ENCODE assay signal across 33 cellular contexts in the genomic region with DNA sequence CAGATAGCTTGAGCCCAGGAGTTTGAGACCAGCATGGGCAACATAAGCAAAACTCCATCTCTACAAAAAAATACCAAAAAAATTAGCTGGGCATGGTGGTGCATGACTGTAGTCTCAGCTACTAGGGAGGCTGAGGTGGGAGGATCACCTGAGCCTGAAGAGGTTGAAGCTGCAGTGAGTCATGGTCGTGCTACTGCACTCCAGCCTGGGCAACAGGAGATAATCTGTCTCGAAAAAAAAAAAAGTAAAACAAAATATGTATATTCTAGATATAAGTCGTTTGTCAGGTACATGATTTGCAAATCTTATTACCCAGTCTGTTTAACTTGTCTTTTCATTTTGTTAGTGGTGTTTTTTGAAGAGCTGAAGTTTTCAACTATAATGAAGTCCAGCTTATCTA. TPM values are rescaled to one million over a fixed set of nuclear protein-coding genes. Genes with fewer than 3 reads are reported as not detected.
DNase-seq lines count a peak whose midpoint lies in the region; ATAC-seq, FAIRE-seq and TF ChIP-seq lines count a peak whose summit lies in the region.
"Had no signal": no experiment of that assay in that cellular context is flagged by ENCODE, and none has a peak within 500 bp of the region (broad histone marks: within the 10 kb centered on the region; RNA-seq: fewer than 3 reads in every experiment).

No MANE protein-coding gene starts in this region.

- H4K20me1 ChIP-seq in K562 (replicated peaks; ENCODE audit: control insufficient read depth, insufficient read depth, low read length), result no peaks in the 10 kb centered on the region
- H4K20me1 ChIP-seq: BLaER1; BLaER1 treated with 17β-estradiol and CSF1 and Interleukin-3, amounts not matched to agents 10 nM and 100 nM had no signal

- H3K79me2 ChIP-seq in K562 (ENCODE audit: control insufficient read depth, insufficient read depth, low read length), result no peaks in the 10 kb centered on the region

- CTCF ChIA-PET in K562 (lab: Yijun Ruan, JAX; ENCODE audit: low intra/inter-chr PET ratio), result no interaction called here

- H3K27me3 ChIP-seq in K562 (ENCODE audit: control insufficient read depth in 2 of 2, insufficient read depth in 2 of 2, low read length in 2 of 2), result 0 out of 5 replicates have a peak, but pooled peaks cover 0 to 3% of the 10 kb centered on the region in 2 experiments
- H3K27me3 ChIP-seq: BE2C; BLaER1; BLaER1 treated with 17β-estradiol and CSF1 and Interleukin-3, amounts not matched to agents 10 nM and 100 nM had no signal

- TF ChIP-seq EP300 in K562 (IDR thresholded peaks at IDR 0.05; ENCODE audit: low read length), result peak; percentile 30; the same call in 1 of the 2 replicates

- TF ChIP-seq CTCF in VCaP (conservative IDR thresholded peaks at IDR 0.05) (no peak), K562 (IDR thresholded peaks at IDR 0.05 in 2 of 3, conservative IDR thresholded peaks at IDR 0.05 in 1 of 3; ENCODE audit: insufficient read depth in 2 of 3, low read depth in 1 of 3, low read length in 3 of 3) (no peak)

- DNase-seq in K562 (ENCODE audit: extremely low read depth in 1 of 4, low spot score in 3 of 4), result no peak
- DNase-seq in NCI-H2196 (lab: John Stamatoyannopoulos, UW; ENCODE audit: unreplicated experiment), result no peak
- no peak for DNase-seq in COLO668 (lab: John Stamatoyannopoulos, UW; ENCODE audit: unreplicated experiment)
- DNase-seq: 8988T; ACHN; AML-193; BE2C; C1 segment of cervical spinal cord; Caco-2; Calu3; CD4-positive, alpha-beta memory T cell; CD4-positive, alpha-beta T cell; CD4-positive, CD25-positive, alpha-beta regulatory T cell; CD8-positive, alpha-beta memory T cell; CD8-positive, alpha-beta T cell; COR-L47; DMS 273 treated with DMSO at 0.1 percent for 48 hours; DMS153; DMS53; DMS79; DMS79 treated with DMSO at 0.1 percent for 48 hours; DND-41; EL had no signal

- TF ChIP-seq POLR2A in K562 (conservative IDR thresholded peaks at IDR 0.05), result no peak

- no peaks in the 10 kb centered on the region for H3K9me1 ChIP-seq in K562 (ENCODE audit: control insufficient read depth, insufficient read depth, low read length)

- H3K27ac ChIP-seq in VCaP (peak overlapping the region; percentile 75), K562 (ENCODE audit: extremely low read depth, low read depth, low read length) (no peak overlapping the region)
- H3K27ac ChIP-seq: 22Rv1; A549; BLaER1; BLaER1 treated with 17β-estradiol and CSF1 and Interleukin-3, amounts not matched to agents 10 nM and 100 nM; C4-2B had no signal

- POLR2A ChIA-PET in K562 (lab: Yijun Ruan, JAX), result interaction anchor here (1.5 kb wide), 1 partner anchor 13 kb away, joined by 4 read pairs; no protein-coding TSS in a partner anchor

- no peaks in the 10 kb centered on the region for H3K9me3 ChIP-seq in K562 (replicated peaks; ENCODE audit: control insufficient read depth, insufficient read depth, low read depth, low read length)
- H3K9me3 ChIP-seq: A549, BE2C, Caco-2 had no signal

- no peak overlapping the region for H2AFZ ChIP-seq in K562 (ENCODE audit: low read depth, low read length)

- no peak overlapping the region for H3K9ac ChIP-seq in K562 (ENCODE audit: insufficient read depth in 1 of 2, low read depth in 2 of 2, low read length in 2 of 2)
- H3K9ac ChIP-seq: BLaER1; BLaER1 treated with 17β-estradiol and CSF1 and Interleukin-3, amounts not matched to agents 10 nM and 100 nM had no signal

- no peak overlapping the region for H3K4me3 ChIP-seq in K562
- H3K4me3 ChIP-seq: A549; BLaER1; BLaER1 treated with 17β-estradiol and CSF1 and Interleukin-3, amounts not matched to agents 10 nM and 100 nM had no signal

- BruUV-seq in K562 (replicated peaks; lab: Mats Ljungman, UMichigan), result no TSS peak

- H3K4me2 ChIP-seq in K562 (ENCODE audit: insufficient read depth, low read length), result no peak overlapping the region
- H3K4me2 ChIP-seq: A549; BLaER1; BLaER1 treated with 17β-estradiol and CSF1 and Interleukin-3, amounts not matched to agents 10 nM and 100 nM had no signal

- no peak for TF ChIP-seq RAD21 in K562 (CRISPR knock-in tag; conservative IDR thresholded peaks at IDR 0.05 in 1 of 2, IDR thresholded peaks at IDR 0.05 in 1 of 2)

- intact Hi-C loops in K562 (cut with micrococcal nuclease), result no loop called here

- no peaks in the 10 kb centered on the region for H3K36me3 ChIP-seq in K562 (ENCODE audit: control insufficient read depth, insufficient read depth, low read length)
- H3K36me3 ChIP-seq: BE2C; BLaER1; BLaER1 treated with 17β-estradiol and CSF1 and Interleukin-3, amounts not matched to agents 10 nM and 100 nM had no signal

- no peak for FAIRE-seq in K562 (lab: Jason Lieb, UNC)
- FAIRE-seq: A204.1, A549, D721Med had no signal

- in situ Hi-C loops in K562 (cut with MboI), result loop anchor here (5.0 kb wide), 1 partner anchor 116 kb away; no protein-coding TSS in a partner anchor

- WGBS in K562 (ENCODE audit: insufficient coverage, low coverage, missing lambda C conversion rate), result 0% methylated on average over 3 of the region's 3 CpGs

- peaks cover 0 to 4% of the 10 kb centered on the region in 2 experiments; a peak in 1 of 5 replicates for H3K4me1 ChIP-seq in K562 (replicated peaks in 1 of 2; ENCODE audit: control insufficient read depth in 2 of 2, insufficient read depth in 2 of 2, low read length in 2 of 2)
- H3K4me1 ChIP-seq: BE2C had no signal

- ATAC-seq in K562, result no peak
- ATAC-seq: A549; CD8-positive, alpha-beta T cell had no signal

TF ChIP-seq in K562, 482 proteins besides CTCF, POLR2A, EP300 and RAD21 (continues in another document):
- TF ChIP-seq CBFA2T2 (conservative IDR thresholded peaks at IDR 0.05) (peak; percentile 39; the same call in 1 of the 2 replicates), TAL1 (IDR thresholded peaks at IDR 0.05) (peak; percentile 57), SNRNP70 (optimal IDR thresholded peaks at IDR 0.05; ENCODE audit: low read depth, low read length) (no peak), ARID1B (IDR thresholded peaks at IDR 0.05) (0 out of 2 replicates have a peak, but pooled peaks have one; percentile 46), FOSL1 (tag; conservative IDR thresholded peaks at IDR 0.05) (peak; percentile 77), RBM15 (IDR thresholded peaks at IDR 0.05; ENCODE audit: insufficient read depth, low read length) (no peak), L3MBTL2 (IDR thresholded peaks at IDR 0.05) (no peak), FOXJ3 (CRISPR knock-in tag; IDR thresholded peaks at IDR 0.05) (no peak), NR2C1 (IDR thresholded peaks at IDR 0.05) (no peak), NR2C1 (tag; IDR thresholded peaks at IDR 0.05) (no peak), HNRNPL (IDR thresholded peaks at IDR 0.05; ENCODE audit: low read depth, low read length) (no peak), FOXK2 (conservative IDR thresholded peaks at IDR 0.05 in 1 of 2, IDR thresholded peaks at IDR 0.05 in 1 of 2; ENCODE audit: low read depth in 2 of 2) (no peak)
- TF ChIP-seq, protein P1, sequence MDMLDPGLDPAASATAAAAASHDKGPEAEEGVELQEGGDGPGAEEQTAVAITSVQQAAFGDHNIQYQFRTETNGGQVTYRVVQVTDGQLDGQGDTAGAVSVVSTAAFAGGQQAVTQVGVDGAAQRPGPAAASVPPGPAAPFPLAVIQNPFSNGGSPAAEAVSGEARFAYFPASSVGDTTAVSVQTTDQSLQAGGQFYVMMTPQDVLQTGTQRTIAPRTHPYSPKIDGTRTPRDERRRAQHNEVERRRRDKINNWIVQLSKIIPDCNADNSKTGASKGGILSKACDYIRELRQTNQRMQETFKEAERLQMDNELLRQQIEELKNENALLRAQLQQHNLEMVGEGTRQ (CRISPR knock-in tag; IDR thresholded peaks at IDR 0.05), result no peak

RNA-seq across cellular contexts. Expression of a gene that starts 40.2 kb away (rescaled TPM):
- total RNA-seq in K562 (2011; cell fraction: chromatin; rRNA removed; ENCODE audit: low replicate concordance), result not detected in 2 replicates
- not detected in 2 replicates for total RNA-seq in K562 (2011; cell fraction: nucleolus; rRNA removed)
- not detected in 2 replicates for total RNA-seq in K562 (2011; cell fraction: nucleoplasm; rRNA removed)
- not detected in 2 replicates for total RNA-seq in K562 (2014; rRNA removed)
- not detected in 2 replicates for total RNA-seq in K562 (2014; rRNA removed; fragmentation: Illumina TruSeq; extraction: Trizol)
- total RNA-seq in K562 (2015; rRNA removed; fragmentation: Illumina TruSeq; extraction: Trizol), result not detected in 2 replicates
- not detected in 2 replicates for total RNA-seq in K562 (2021)
- not detected in 2 replicates for polyA plus RNA-seq in K562 (2011; rRNA removed)
- polyA plus RNA-seq in K562 (2011; cell fraction: cytosol; rRNA removed), result not detected in 2 replicates
- polyA plus RNA-seq in K562 (2011; cell fraction: nucleus; rRNA removed), result not detected in 2 replicates
- not detected in 2 replicates for polyA plus RNA-seq in K562 (2012)
- not detected in 2 replicates for polyA plus RNA-seq in K562 (2014; fragmentation: Illumina TruSeq; extraction: Trizol)
- polyA plus RNA-seq in K562 (2014; fragmentation: Nextera tagmentation; extraction: Ambion mirVana), result not detected
- polyA plus RNA-seq in K562 (2014; rRNA removed), result not detected in 2 replicates
- polyA minus RNA-seq in K562 (2011; rRNA and poly(A)+ RNA removed), result not detected in 2 replicates
- polyA minus RNA-seq in K562 (2011; cell fraction: cytosol; rRNA and poly(A)+ RNA removed), result not detected in 2 replicates
- polyA minus RNA-seq in K562 (2011; cell fraction: nucleus; rRNA and poly(A)+ RNA removed), result not detected in 2 replicates
- total RNA-seq: A673; CD4-positive, alpha-beta memory T cell; CD4-positive, alpha-beta T cell; CD4-positive, CD25-positive, alpha-beta regulatory T cell; CD8-positive, alpha-beta T cell had no signal
- polyA plus RNA-seq: CD14-positive monocyte; CD4-positive, CD25-positive, alpha-beta regulatory T cell; CD8-positive, alpha-beta memory T cell had no signal

RNA-seq across cellular contexts. Expression of a gene that starts 40.7 kb away (rescaled TPM):
- total RNA-seq in K562 (2011; cell fraction: chromatin; rRNA removed; ENCODE audit: low replicate concordance), result 0.07 TPM in 1 of 2 replicates, not detected in the other
- total RNA-seq in K562 (2011; cell fraction: nucleolus; rRNA removed), result not detected in 2 replicates
- total RNA-seq in K562 (2011; cell fraction: nucleoplasm; rRNA removed), result 1.2 TPM in 1 of 2 replicates, not detected in the other
- total RNA-seq in K562 (2014; rRNA removed), result 0.12 TPM in 1 of 2 replicates, not detected in the other
- 0.04 TPM in 1 of 2 replicates, not detected in the other for total RNA-seq in K562 (2014; rRNA removed; fragmentation: Illumina TruSeq; extraction: Trizol)
- total RNA-seq in K562 (2015; rRNA removed; fragmentation: Illumina TruSeq; extraction: Trizol), result not detected in 2 replicates
- 0.18 and 0.56 TPM in 2 replicates for total RNA-seq in K562 (2021)
- polyA plus RNA-seq in K562 (2011; rRNA removed), result 0.14 TPM in 1 of 2 replicates, not detected in the other
- 0.07 TPM in 1 of 2 replicates, not detected in the other for polyA plus RNA-seq in K562 (2011; cell fraction: cytosol; rRNA removed)
- polyA plus RNA-seq in K562 (2011; cell fraction: nucleus; rRNA removed), result 0.24 TPM in 1 of 2 replicates, not detected in the other
- 0.23 and 0.60 TPM in 2 replicates for polyA plus RNA-seq in K562 (2012)
- polyA plus RNA-seq in K562 (2014; fragmentation: Illumina TruSeq; extraction: Trizol), result 0.19 TPM in 1 of 2 replicates, not detected in the other
- polyA plus RNA-seq in K562 (2014; fragmentation: Nextera tagmentation; extraction: Ambion mirVana), result under 1 TPM; 0.07 to 0.15 TPM
- polyA plus RNA-seq in K562 (2014; rRNA removed), result 0.03 and 0.18 TPM in 2 replicates
- polyA minus RNA-seq in K562 (2011; rRNA and poly(A)+ RNA removed), result not detected in 2 replicates
- polyA minus RNA-seq in K562 (2011; cell fraction: cytosol; rRNA and poly(A)+ RNA removed), result 0.29 TPM in 1 of 2 replicates, not detected in the other
- polyA minus RNA-seq in K562 (2011; cell fraction: nucleus; rRNA and poly(A)+ RNA removed), result 0.13 TPM in 1 of 2 replicates, not detected in the other
- total RNA-seq: CD4-positive, alpha-beta memory T cell; CD4-positive, alpha-beta T cell had no signal
- polyA plus RNA-seq: CD14-positive monocyte had no signal
